ENCODE assay signal across 24 cellular contexts in genomic region chr11:21806982-21807749, GRCh38.
DNase-seq lines count a peak whose midpoint lies in the region; ATAC-seq and TF ChIP-seq lines count a peak whose summit lies in the region.
"Had no signal": no experiment of that assay in that cellular context is flagged by ENCODE, and none has a peak within 500 bp of the region (broad histone marks: within the 10 kb centered on the region; RNA-seq: fewer than 3 reads in every experiment).

No MANE protein-coding gene starts in this region.

- ATAC-seq in DND-41 (ENCODE audit: insufficient read depth, low read depth) (peak; percentile 55), GM18511 (IDR thresholded peaks at IDR 0.05; ENCODE audit: unreplicated experiment) (peak; percentile 62), HG02759 (IDR thresholded peaks at IDR 0.05; ENCODE audit: unreplicated experiment) (peak; percentile 51), T-cell (replicated peaks in 1 of 4) (no peak)
- ATAC-seq in activated naive CD8-positive, alpha-beta T cell treated with anti-CD3 and anti-CD28 coated beads, Interleukin-2, amount 50 U/mL, for 24 hours: peak; percentile 75
- ATAC-seq: A549 had no signal

- H3K9me3 ChIP-seq in DND-41 (ENCODE audit: insufficient read depth, low read length, severe bottlenecking): peaks cover 10% of the 10 kb centered on the region
- H3K9me3 ChIP-seq: A549, HAP-1 had no signal

- DNase-seq in DND-41 (peak; percentile 42), HuH-7 (ENCODE audit: low spot score) (no peak), T-cell (no peak)
- DNase-seq in activated naive CD8-positive, alpha-beta T cell treated with anti-CD3 and anti-CD28 coated beads, Interleukin-2, amount 50 U/mL, for 24 hours: no peak
- DNase-seq in activated CD8-positive, alpha-beta memory T cell treated with anti-CD3 and anti-CD28 coated beads, Interleukin-2, amount 50 U/mL, for 48 hours: no peak
- DNase-seq: AML-193; CD4-positive, alpha-beta T cell; GOT3; HFFc6; KBM-7; NCI-H1092; NCI-H1417 treated with DMSO at 0.1 percent for 48 hours; NCI-H1694 treated with DMSO at 0.1 percent for 48 hours; NCI-H2081; NCI-H2227 treated with DMSO at 0.1 percent for 48 hours; NCI-H526 treated with DMSO at 0.1 percent for 48 hours; Right ventricle myocardium superior; RPMI8226 had no signal

- no peak overlapping the region for H3K27ac Mint-ChIP-seq in activated naive CD8-positive, alpha-beta T cell treated with anti-CD3 and anti-CD28 coated beads, Interleukin-2, amount 50 U/mL, for 24 hours
- H3K27ac Mint-ChIP-seq in T-cell: no peak overlapping the region
- H3K27ac Mint-ChIP-seq: CD4-positive, alpha-beta T cell; HFFc6 had no signal

- H3K27me3 Mint-ChIP-seq in activated naive CD8-positive, alpha-beta T cell treated with anti-CD3 and anti-CD28 coated beads, Interleukin-2, amount 50 U/mL, for 24 hours: no peaks in the 10 kb centered on the region
- H3K27me3 Mint-ChIP-seq in T-cell: no peaks in the 10 kb centered on the region
- H3K27me3 Mint-ChIP-seq: CD4-positive, alpha-beta T cell had no signal

- H2AFZ ChIP-seq in DND-41 (ENCODE audit: low read depth, low read length): no peak overlapping the region

- H3K4me1 Mint-ChIP-seq in activated naive CD8-positive, alpha-beta T cell treated with anti-CD3 and anti-CD28 coated beads, Interleukin-2, amount 50 U/mL, for 24 hours: peaks cover 2% of the 10 kb centered on the region
- H3K4me1 Mint-ChIP-seq in T-cell: no peaks in the 10 kb centered on the region

- peaks cover 16% of the 10 kb centered on the region for H3K4me1 ChIP-seq in DND-41 (ENCODE audit: insufficient read depth, low read length)
- H3K4me1 ChIP-seq: A549, HAP-1, SJSA1 had no signal

- CTCF ChIA-PET in T-cell (lab: Charles Lee): no interaction called here

- H3K79me2 ChIP-seq in DND-41 (ENCODE audit: insufficient read depth, low read length): no peaks in the 10 kb centered on the region

- TF ChIP-seq CTCF in DND-41 (IDR thresholded peaks at IDR 0.05; ENCODE audit: borderline replicate concordance, extremely low read depth, low read length, poor library complexity, severe bottlenecking): no peak

- peaks cover 26% of the 10 kb centered on the region for H3K9me3 Mint-ChIP-seq in activated naive CD8-positive, alpha-beta T cell treated with anti-CD3 and anti-CD28 coated beads, Interleukin-2, amount 50 U/mL, for 24 hours
- peaks cover 17 to 40% (median 17%) of the 10 kb centered on the region in 3 donors for H3K9me3 Mint-ChIP-seq in T-cell

- H3K4me2 ChIP-seq in DND-41 (ENCODE audit: insufficient read depth, low read length): no peak overlapping the region
- H3K4me2 ChIP-seq: A549 had no signal

- H4K20me1 ChIP-seq in DND-41 (ENCODE audit: insufficient read depth, low read length): no peaks in the 10 kb centered on the region
- H4K20me1 ChIP-seq: BLaER1 treated with 17β-estradiol and CSF1 and Interleukin-3, amounts not matched to agents 10 nM and 100 nM had no signal

- no peaks in the 10 kb centered on the region for H3K36me3 ChIP-seq in DND-41 (ENCODE audit: insufficient read depth, low read length)
- H3K36me3 ChIP-seq: BLaER1 treated with 17β-estradiol and CSF1 and Interleukin-3, amounts not matched to agents 10 nM and 100 nM; HAP-1; SJSA1 had no signal

- POLR2A ChIA-PET in T-cell (lab: Charles Lee): no interaction called here

- no peaks in the 10 kb centered on the region for H3K36me3 Mint-ChIP-seq in activated naive CD8-positive, alpha-beta T cell treated with anti-CD3 and anti-CD28 coated beads, Interleukin-2, amount 50 U/mL, for 24 hours (ENCODE audit: low read depth)
- H3K36me3 Mint-ChIP-seq in T-cell: no peaks in the 10 kb centered on the region

- no peak overlapping the region for H3K27ac ChIP-seq in DND-41 (ENCODE audit: low read length)
- H3K27ac ChIP-seq: A549, SJSA1 had no signal

- H3K27me3 ChIP-seq in DND-41 (ENCODE audit: insufficient read depth, low read length, poor library complexity): no peaks in the 10 kb centered on the region
- H3K27me3 ChIP-seq: BLaER1 treated with 17β-estradiol and CSF1 and Interleukin-3, amounts not matched to agents 10 nM and 100 nM; SJSA1 had no signal

- H3K4me3 ChIP-seq in DND-41 (ENCODE audit: low read depth in 1 of 2, low read length in 2 of 2): no peak overlapping the region
- H3K4me3 ChIP-seq: A549; BLaER1 treated with 17β-estradiol and CSF1 and Interleukin-3, amounts not matched to agents 10 nM and 100 nM; HAP-1; SJSA1 had no signal

- no peak overlapping the region for H3K4me3 Mint-ChIP-seq in activated naive CD8-positive, alpha-beta T cell treated with anti-CD3 and anti-CD28 coated beads, Interleukin-2, amount 50 U/mL, for 24 hours
- no peak overlapping the region for H3K4me3 Mint-ChIP-seq in T-cell
- H3K4me3 Mint-ChIP-seq: CD4-positive, alpha-beta T cell; HFFc6 had no signal

- no peak overlapping the region for H3K9ac ChIP-seq in DND-41 (ENCODE audit: low read depth, low read length)
- H3K9ac ChIP-seq: BLaER1 treated with 17β-estradiol and CSF1 and Interleukin-3, amounts not matched to agents 10 nM and 100 nM had no signal

Comparison
In these comparisons a context has a peak if more than half of its experiments do, and no peak if none do; other contexts are left out.
1. ATAC-seq: peak in DND-41 (single experiment), GM18511 (single experiment), HG02759 (single experiment) and activated naive CD8-positive, alpha-beta T cell treated with anti-CD3 and anti-CD28 coated beads, Interleukin-2, amount 50 U/mL, for 24 hours (single experiment); none in T-cell (0 of 4).